ENCODE assay signal across 10 cellular contexts in genomic region chr1:202158810-202159533, GRCh38. TPM values are rescaled to one million over a fixed set of nuclear protein-coding genes. Genes with fewer than 3 reads are reported as not detected.
A peak's percentile ranks its signal among the peaks of the same experiment; 100 is the strongest.
DNase-seq lines count a peak whose midpoint lies in the region; ATAC-seq, FAIRE-seq and TF ChIP-seq lines count a peak whose summit lies in the region.
"Had no signal": no experiment of that assay in that cellular context is flagged by ENCODE, and none has a peak within 500 bp of the region (broad histone marks: within the 10 kb centered on the region; RNA-seq: fewer than 3 reads in every experiment).

No MANE protein-coding gene starts in this region.

- dilution Hi-C loops in endothelial cell of umbilical vein (cut with MboI; ENCODE audit: extremely low pct_ligation_motif_present, low sequenced_read_pairs), result no loop called here

- H3K27me3 ChIP-seq in endothelial cell of umbilical vein (ENCODE audit: control insufficient read depth in 2 of 2, insufficient read depth in 2 of 2, low read length in 2 of 2), result no peaks in the 10 kb centered on the region

- no peak overlapping the region for H3K9ac ChIP-seq in endothelial cell of umbilical vein (replicated peaks; ENCODE audit: extremely low read depth, insufficient read depth, low read length)

- H3K9me3 ChIP-seq in endothelial cell of umbilical vein (replicated peaks; ENCODE audit: control insufficient read depth, insufficient read depth, low read length), result no peaks in the 10 kb centered on the region

- H3K4me2 ChIP-seq in endothelial cell of umbilical vein (ENCODE audit: insufficient read depth, low read length), result no peak overlapping the region

- CTCF ChIA-PET in endothelial cell of umbilical vein (lab: Charles Lee), result no interaction called here

- H3K27ac ChIP-seq in 22Rv1, result no peak overlapping the region
- H3K27ac ChIP-seq in endothelial cell of umbilical vein (ENCODE audit: insufficient read depth, low read depth, low read length), result no peak overlapping the region

- H3K79me2 ChIP-seq in endothelial cell of umbilical vein (ENCODE audit: control insufficient read depth, insufficient read depth, low read length), result no peaks in the 10 kb centered on the region

- no peak for ATAC-seq in HG02759 (IDR thresholded peaks at IDR 0.05; ENCODE audit: unreplicated experiment)

- peak; percentile 26 for TF ChIP-seq POLR2A in GM18526 (IDR thresholded peaks at IDR 0.05; ENCODE audit: extremely low read depth, insufficient read length)
- TF ChIP-seq POLR2A in endothelial cell of umbilical vein (IDR thresholded peaks at IDR 0.05; ENCODE audit: low read depth, low read length), result no peak

- no peak overlapping the region for H2AFZ ChIP-seq in endothelial cell of umbilical vein (ENCODE audit: low read depth, low read length)

- TF ChIP-seq CTCF in 22Rv1 (IDR thresholded peaks at IDR 0.05), result peak; percentile 13; the same call in 1 of the 2 replicates
- no peak for TF ChIP-seq CTCF in endothelial cell of umbilical vein (IDR thresholded peaks at IDR 0.05; ENCODE audit: extremely low read depth in 1 of 2, insufficient read depth in 1 of 2, low read depth in 1 of 2, low read length in 2 of 2)

- intact Hi-C loops in endothelial cell of umbilical vein (cut with micrococcal nuclease), result no loop called here

- DNase-seq in SKM-1 (lab: John Stamatoyannopoulos, UW; ENCODE audit: unreplicated experiment) (peak; percentile 64), endothelial cell of umbilical vein (ENCODE audit: low read depth, low spot score) (no peak), D341Med (ENCODE audit: low spot score) (no peak), glomerular visceral epithelial cell (ENCODE audit: extremely low spot score) (no peak), HCEC 1CT (no peak)
- DNase-seq: DMS 273 treated with DMSO at 0.1 percent for 48 hours, NCI-H187 treated with DMSO at 0.1 percent for 48 hours had no signal

- peak; percentile 33 for FAIRE-seq in endothelial cell of umbilical vein (lab: Jason Lieb, UNC)

- peaks cover 18% of the 10 kb centered on the region for H3K4me1 ChIP-seq in endothelial cell of umbilical vein (ENCODE audit: control insufficient read depth, extremely low read depth, insufficient read depth, low read length)

- H3K4me3 ChIP-seq in endothelial cell of umbilical vein (replicated peaks in 1 of 3; ENCODE audit: insufficient read depth in 1 of 3, low read depth in 1 of 3, low read length in 3 of 3), result no peak overlapping the region

- H3K9me1 ChIP-seq in endothelial cell of umbilical vein (replicated peaks; ENCODE audit: control insufficient read depth, extremely low read depth, insufficient read depth, low read length), result no peaks in the 10 kb centered on the region

- POLR2A ChIA-PET in endothelial cell of umbilical vein (lab: Charles Lee), result no interaction called here

- no peaks in the 10 kb centered on the region for H3K36me3 ChIP-seq in endothelial cell of umbilical vein (ENCODE audit: control insufficient read depth in 2 of 2, extremely low read depth in 1 of 2, insufficient read depth in 2 of 2, low read length in 2 of 2)

- no peaks in the 10 kb centered on the region for H4K20me1 ChIP-seq in endothelial cell of umbilical vein (replicated peaks; ENCODE audit: control insufficient read depth, extremely low read depth, insufficient read depth, low read length)

- no TSS peak for BruUV-seq in endothelial cell of umbilical vein (replicated peaks; lab: Mats Ljungman, UMichigan)

TF ChIP-seq in endothelial cell of umbilical vein, 7 proteins besides CTCF, POLR2A, EP300 and RAD21:
- TF ChIP-seq MYC (IDR thresholded peaks at IDR 0.05; ENCODE audit: low read depth, low read length), result no peak
TF ChIP-seq in endothelial cell of umbilical vein: peak in this region for 0.

RNA-seq across cellular contexts. Expression of gene PTPN7, which starts 1.4 kb away (rescaled TPM):
- total RNA-seq in endothelial cell of umbilical vein, result 0.86 and 1.9 TPM in 2 replicates
- polyA plus RNA-seq in endothelial cell of umbilical vein, result 1.8 and 2.4 TPM in 2 replicates
- 0.84 and 1.1 TPM in 2 replicates for polyA plus RNA-seq in endothelial cell of umbilical vein (2011; cell fraction: cytosol; rRNA removed)
- polyA plus RNA-seq in endothelial cell of umbilical vein (2011; cell fraction: nucleus; rRNA removed), result 1.1 and 1.5 TPM in 2 replicates
- 0.41 and 0.75 TPM in 2 replicates for polyA plus RNA-seq in endothelial cell of umbilical vein (2012)
- polyA minus RNA-seq in endothelial cell of umbilical vein, result 5.1 and 6.0 TPM in 2 replicates
- not detected for polyA minus RNA-seq in endothelial cell of umbilical vein (2011; cell fraction: cytosol; rRNA and poly(A)+ RNA removed)
- polyA minus RNA-seq in endothelial cell of umbilical vein (2011; cell fraction: nucleus; rRNA and poly(A)+ RNA removed), result 0.34 and 0.48 TPM in 2 replicates

RNA-seq across cellular contexts. Expression of gene ARL8A, which starts 14.4 kb away (rescaled TPM):
- total RNA-seq in endothelial cell of umbilical vein, result 69.5 and 75.6 TPM in 2 replicates
- polyA plus RNA-seq in endothelial cell of umbilical vein, result 54.3 and 57.9 TPM in 2 replicates
- polyA plus RNA-seq in endothelial cell of umbilical vein (2011; cell fraction: cytosol; rRNA removed), result 49.0 and 49.1 TPM in 2 replicates
- 45.0 and 45.4 TPM in 2 replicates for polyA plus RNA-seq in endothelial cell of umbilical vein (2011; cell fraction: nucleus; rRNA removed)
- polyA plus RNA-seq in endothelial cell of umbilical vein (2012), result 46.7 and 54.8 TPM in 2 replicates
- 33.0 and 43.4 TPM in 2 replicates for polyA minus RNA-seq in endothelial cell of umbilical vein
- 14.3 TPM for polyA minus RNA-seq in endothelial cell of umbilical vein (2011; cell fraction: cytosol; rRNA and poly(A)+ RNA removed)
- 18.7 and 18.9 TPM in 2 replicates for polyA minus RNA-seq in endothelial cell of umbilical vein (2011; cell fraction: nucleus; rRNA and poly(A)+ RNA removed)

RNA-seq across cellular contexts. Expression of gene LGR6, which starts 34.6 kb away (rescaled TPM):
- total RNA-seq in endothelial cell of umbilical vein, result not detected in 2 replicates
- not detected in 2 replicates for polyA plus RNA-seq in endothelial cell of umbilical vein
- polyA plus RNA-seq in endothelial cell of umbilical vein (2011; cell fraction: cytosol; rRNA removed), result not detected in 2 replicates
- 0.04 TPM in 1 of 2 replicates, not detected in the other for polyA plus RNA-seq in endothelial cell of umbilical vein (2011; cell fraction: nucleus; rRNA removed)
- polyA plus RNA-seq in endothelial cell of umbilical vein (2012), result 0.14 and 0.27 TPM in 2 replicates
- not detected in 2 replicates for polyA minus RNA-seq in endothelial cell of umbilical vein
- polyA minus RNA-seq in endothelial cell of umbilical vein (2011; cell fraction: cytosol; rRNA and poly(A)+ RNA removed), result not detected
- not detected in 2 replicates for polyA minus RNA-seq in endothelial cell of umbilical vein (2011; cell fraction: nucleus; rRNA and poly(A)+ RNA removed)

RNA-seq across cellular contexts. Expression of gene GPR37L1, which starts 36.3 kb away (rescaled TPM):
- not detected in 2 replicates for total RNA-seq in endothelial cell of umbilical vein
- polyA plus RNA-seq in endothelial cell of umbilical vein, result not detected in 2 replicates
- polyA plus RNA-seq in endothelial cell of umbilical vein (2011; cell fraction: cytosol; rRNA removed), result not detected in 2 replicates
- polyA plus RNA-seq in endothelial cell of umbilical vein (2011; cell fraction: nucleus; rRNA removed), result not detected in 2 replicates
- polyA plus RNA-seq in endothelial cell of umbilical vein (2012), result 0.03 TPM in 1 of 2 replicates, not detected in the other
- polyA minus RNA-seq in endothelial cell of umbilical vein, result not detected in 2 replicates
- 0.20 TPM for polyA minus RNA-seq in endothelial cell of umbilical vein (2011; cell fraction: cytosol; rRNA and poly(A)+ RNA removed)
- not detected in 2 replicates for polyA minus RNA-seq in endothelial cell of umbilical vein (2011; cell fraction: nucleus; rRNA and poly(A)+ RNA removed)
